In genomic region chr4:2650276-2650675, GRCh38 we compare ENCODE assay signal across 21 cellular contexts.
DNase-seq lines count a peak whose midpoint lies in the region; ATAC-seq and TF ChIP-seq lines count a peak whose summit lies in the region.
"Had no signal": no experiment of that assay in that cellular context is flagged by ENCODE, and none has a peak within 500 bp of the region (broad histone marks: within the 10 kb centered on the region; RNA-seq: fewer than 3 reads in every experiment).

No MANE protein-coding gene starts in this region.

- H3K27ac Mint-ChIP-seq in CD4-positive, CD25-positive, alpha-beta regulatory T cell = peak overlapping the region in 2 of 3 donors; percentile 38 to 75
- no peak overlapping the region for H3K27ac Mint-ChIP-seq in CD4-positive, alpha-beta T cell
- H3K27ac Mint-ChIP-seq in stimulated activated naive CD8-positive, alpha-beta T cell treated with anti-CD3 and anti-CD28 coated beads, Interleukin-15, amount 100 ng/mL, for 72 hours = no peak overlapping the region
- H3K27ac Mint-ChIP-seq: CD8-positive, alpha-beta memory T cell; IgD-negative memory B cell had no signal

- WGBS in mesenchymal stem cell = 98% methylated on average over 13 of the region's 13 CpGs
- 97 to 100% methylated on average over 13 of the region's 13 CpGs for WGBS in testis, 2 donors
- 94 to 99% (median 97%) methylated on average over 10 to 13 of the region's 13 CpGs for WGBS in stomach, 5 donors

- H3K14ac ChIP-seq in mesenchymal stem cell (ENCODE audit: low read length in 2 of 2) = no peak overlapping the region

- ATAC-seq in CD4-positive, CD25-positive, alpha-beta regulatory T cell (ENCODE audit: low read depth in 2 of 2) = no peak
- no peak for ATAC-seq in CD4-positive, alpha-beta T cell (ENCODE audit: poor library complexity)
- ATAC-seq in HG03045 (IDR thresholded peaks at IDR 0.05; ENCODE audit: unreplicated experiment) = no peak
- ATAC-seq in stimulated activated naive CD8-positive, alpha-beta T cell treated with anti-CD3 and anti-CD28 coated beads, Interleukin-15, amount 100 ng/mL, for 72 hours = no peak
- ATAC-seq: Panc1 had no signal

- H3K4me1 ChIP-seq in CD4-positive, CD25-positive, alpha-beta regulatory T cell (ENCODE audit: control insufficient read depth, insufficient read depth, low read length, poor library complexity, severe bottlenecking) = no peaks in the 10 kb centered on the region
- H3K4me1 ChIP-seq in mesenchymal stem cell (ENCODE audit: control insufficient read depth, insufficient read depth, low read depth, low read length) = no peaks in the 10 kb centered on the region
- H3K4me1 ChIP-seq in testis = no peaks in the 10 kb centered on the region
- no peaks in the 10 kb centered on the region for H3K4me1 ChIP-seq in stomach

- no peak overlapping the region for H3K4me3 Mint-ChIP-seq in CD4-positive, CD25-positive, alpha-beta regulatory T cell
- H3K4me3 Mint-ChIP-seq in CD4-positive, alpha-beta T cell = no peak overlapping the region
- H3K4me3 Mint-ChIP-seq in stimulated activated naive CD8-positive, alpha-beta T cell treated with anti-CD3 and anti-CD28 coated beads, Interleukin-15, amount 100 ng/mL, for 72 hours = no peak overlapping the region
- H3K4me3 Mint-ChIP-seq: CD8-positive, alpha-beta memory T cell; IgD-negative memory B cell had no signal

- peaks cover 56% of the 10 kb centered on the region for H3K36me3 ChIP-seq in CD4-positive, CD25-positive, alpha-beta regulatory T cell (ENCODE audit: control insufficient read depth, insufficient read depth, low read length)
- peaks cover 61 to 67% of the 10 kb centered on the region in 2 experiments for H3K36me3 ChIP-seq in mesenchymal stem cell (ENCODE audit: control insufficient read depth in 1 of 2, insufficient read depth in 2 of 2, low read depth in 1 of 2, low read length in 2 of 2)
- H3K36me3 ChIP-seq in testis (ENCODE audit: low read depth, missing control alignments) = no peaks in the 10 kb centered on the region
- peaks cover 44 to 81% (median 76%) of the 10 kb centered on the region in 4 donors for H3K36me3 ChIP-seq in stomach

- no peak overlapping the region for H3K4ac ChIP-seq in mesenchymal stem cell (ENCODE audit: low read depth in 1 of 2, low read length in 2 of 2)

- H2AK5ac ChIP-seq in mesenchymal stem cell (ENCODE audit: low read length, severe bottlenecking) = no peak overlapping the region

- no peak overlapping the region for H3K4me2 ChIP-seq in mesenchymal stem cell (ENCODE audit: low read length, poor library complexity, severe bottlenecking)

- H2AFZ ChIP-seq in mesenchymal stem cell (ENCODE audit: low read depth, low read length) = no peak overlapping the region

- no peak for TF ChIP-seq CTCF in CD4-positive, alpha-beta T cell (IDR thresholded peaks at IDR 0.05)
- no peak for TF ChIP-seq CTCF in testis (IDR thresholded peaks at IDR 0.05)
- no peak for TF ChIP-seq CTCF in stomach (IDR thresholded peaks at IDR 0.05)

- H3K9me3 Mint-ChIP-seq in CD4-positive, CD25-positive, alpha-beta regulatory T cell = no peaks in the 10 kb centered on the region
- no peaks in the 10 kb centered on the region for H3K9me3 Mint-ChIP-seq in CD4-positive, alpha-beta T cell
- peaks cover 0 to 7% of the 10 kb centered on the region in 2 donors for H3K9me3 Mint-ChIP-seq in stimulated activated naive CD8-positive, alpha-beta T cell treated with anti-CD3 and anti-CD28 coated beads, Interleukin-15, amount 100 ng/mL, for 72 hours
- H3K9me3 Mint-ChIP-seq: CD8-positive, alpha-beta memory T cell; IgD-negative memory B cell had no signal

- H2BK5ac ChIP-seq in mesenchymal stem cell (ENCODE audit: low read depth, low read length, poor library complexity, severe bottlenecking) = no peak overlapping the region

- CTCF ChIA-PET in CD4-positive, alpha-beta T cell (lab: Charles Lee) = no interaction called here

- H3K9ac ChIP-seq in mesenchymal stem cell (ENCODE audit: low read length) = no peak overlapping the region
- H3K9ac ChIP-seq: BLaER1 had no signal

- no peak overlapping the region for H2BK120ac ChIP-seq in mesenchymal stem cell (ENCODE audit: low read depth, low read length)

- H3K4me3 ChIP-seq in CD4-positive, CD25-positive, alpha-beta regulatory T cell (ENCODE audit: low read depth, low read length) = no peak overlapping the region
- no peak overlapping the region for H3K4me3 ChIP-seq in mesenchymal stem cell (ENCODE audit: insufficient read depth in 1 of 2, low read depth in 1 of 2, low read length in 2 of 2)
- no peak overlapping the region for H3K4me3 ChIP-seq in testis
- H3K4me3 ChIP-seq in stomach = no peak overlapping the region
- H3K4me3 ChIP-seq: BLaER1 had no signal

- H3K18ac ChIP-seq in mesenchymal stem cell (ENCODE audit: low read depth in 1 of 2, low read length in 2 of 2) = no peak overlapping the region

- no peak for DNase-seq in CD4-positive, CD25-positive, alpha-beta regulatory T cell
- DNase-seq in CD4-positive, alpha-beta T cell = no peak
- no peak for DNase-seq in mesenchymal stem cell
- peak; percentile 8 for DNase-seq in testis
- no peak for DNase-seq in stomach
- no peak for DNase-seq in stimulated activated naive CD8-positive, alpha-beta T cell treated with anti-CD3 and anti-CD28 coated beads, Interleukin-15, amount 100 ng/mL, for 72 hours
- DNase-seq: Calu3; CD8-positive, alpha-beta memory T cell; DMS153; Karpas-422; MV-4-11; NCI-H1694; NCI-H2081; NCI-H2171; NCI-H345; NCI-H82; SIG-M5 had no signal

- H3K4me1 Mint-ChIP-seq in CD4-positive, CD25-positive, alpha-beta regulatory T cell = peaks cover 0 to 17% (median 16%) of the 10 kb centered on the region in 4 donors
- peaks cover 24% of the 10 kb centered on the region for H3K4me1 Mint-ChIP-seq in CD4-positive, alpha-beta T cell (ENCODE audit: low read depth)
- peaks cover 36% of the 10 kb centered on the region for H3K4me1 Mint-ChIP-seq in stimulated activated naive CD8-positive, alpha-beta T cell treated with anti-CD3 and anti-CD28 coated beads, Interleukin-15, amount 100 ng/mL, for 72 hours

- H3K27me3 ChIP-seq in CD4-positive, CD25-positive, alpha-beta regulatory T cell (ENCODE audit: control insufficient read depth, insufficient read depth, low read length) = no peaks in the 10 kb centered on the region
- H3K27me3 ChIP-seq in CD4-positive, alpha-beta T cell (ENCODE audit: control insufficient read depth, insufficient read depth, low read length) = no peaks in the 10 kb centered on the region
- H3K27me3 ChIP-seq in mesenchymal stem cell (ENCODE audit: control insufficient read depth in 1 of 2, insufficient read depth in 1 of 2, low read length in 2 of 2) (no peaks in the 10 kb centered on the region), testis (no peaks in the 10 kb centered on the region), stomach (no peaks in the 10 kb centered on the region)
- H3K27me3 ChIP-seq: BLaER1 had no signal

- no peak overlapping the region for H4K91ac ChIP-seq in mesenchymal stem cell (ENCODE audit: low read length)

- H3K23ac ChIP-seq in mesenchymal stem cell (ENCODE audit: low read length in 2 of 2) = no peak overlapping the region

- TF ChIP-seq EP300 in stomach (IDR thresholded peaks at IDR 0.05) = no peak

- H4K8ac ChIP-seq in mesenchymal stem cell (ENCODE audit: low read length) = no peak overlapping the region

- H3K9me3 ChIP-seq in CD4-positive, CD25-positive, alpha-beta regulatory T cell (ENCODE audit: control insufficient read depth in 2 of 2, low read length in 2 of 2) = no peaks in the 10 kb centered on the region
- no peaks in the 10 kb centered on the region for H3K9me3 ChIP-seq in CD4-positive, alpha-beta T cell (ENCODE audit: control insufficient read depth, low read length)
- H3K9me3 ChIP-seq in mesenchymal stem cell (ENCODE audit: control insufficient read depth, low read length) (no peaks in the 10 kb centered on the region), testis (no peaks in the 10 kb centered on the region), stomach (no peaks in the 10 kb centered on the region)

- no peak for TF ChIP-seq POLR2A in testis (IDR thresholded peaks at IDR 0.05)
- TF ChIP-seq POLR2A in stomach (IDR thresholded peaks at IDR 0.05) = no peak

- H2BK15ac ChIP-seq in mesenchymal stem cell (ENCODE audit: low read depth, poor library complexity, severe bottlenecking) = peak overlapping the region; percentile 62

- peaks cover 10% of the 10 kb centered on the region for H3K36me3 Mint-ChIP-seq in CD4-positive, CD25-positive, alpha-beta regulatory T cell
- peaks cover 74% of the 10 kb centered on the region for H3K36me3 Mint-ChIP-seq in CD4-positive, alpha-beta T cell (ENCODE audit: low read depth)

- H3K27ac ChIP-seq in CD4-positive, CD25-positive, alpha-beta regulatory T cell (ENCODE audit: insufficient read depth, low read length, poor library complexity, severe bottlenecking) = no peak overlapping the region
- H3K27ac ChIP-seq in CD4-positive, alpha-beta T cell (ENCODE audit: low read depth, low read length) = peak overlapping the region; percentile 11
- H3K27ac ChIP-seq in mesenchymal stem cell (ENCODE audit: low read length, poor library complexity, severe bottlenecking) (no peak overlapping the region), testis (no peak overlapping the region), stomach (no peak overlapping the region)
- H3K27ac ChIP-seq: BLaER1 had no signal

- no peak overlapping the region for H2BK12ac ChIP-seq in mesenchymal stem cell (ENCODE audit: low read length in 2 of 2)

- no peaks in the 10 kb centered on the region for H3K27me3 Mint-ChIP-seq in CD4-positive, CD25-positive, alpha-beta regulatory T cell
- no peaks in the 10 kb centered on the region for H3K27me3 Mint-ChIP-seq in CD4-positive, alpha-beta T cell
- no peaks in the 10 kb centered on the region for H3K27me3 Mint-ChIP-seq in stimulated activated naive CD8-positive, alpha-beta T cell treated with anti-CD3 and anti-CD28 coated beads, Interleukin-15, amount 100 ng/mL, for 72 hours
- H3K27me3 Mint-ChIP-seq: CD8-positive, alpha-beta memory T cell; IgD-negative memory B cell had no signal

- POLR2A ChIA-PET in CD4-positive, alpha-beta T cell (lab: Charles Lee) = no interaction called here

- intact Hi-C loops in CD4-positive, alpha-beta T cell (cut with DNase I, micrococcal nuclease) = no loop called here
- intact Hi-C loops in testis (cut with DNase I; ENCODE audit: low total_unique reads) (no loop called here), stomach (cut with DNase I; ENCODE audit: low total_unique reads) (no loop called here)

- peaks cover 40% of the 10 kb centered on the region for H3K79me1 ChIP-seq in mesenchymal stem cell (replicated peaks; ENCODE audit: low read length, poor library complexity, severe bottlenecking)

Comparison
In these comparisons a context has a peak if more than half of its experiments do, and no peak if none do; other contexts are left out.
1. H3K27ac Mint-ChIP-seq: peak in CD4-positive, CD25-positive, alpha-beta regulatory T cell (2 of 3); none in CD4-positive, alpha-beta T cell (single experiment) and stimulated activated naive CD8-positive, alpha-beta T cell treated with anti-CD3 and anti-CD28 coated beads, Interleukin-15, amount 100 ng/mL, for 72 hours (0 of 2).